In genomic region chr2:230343041-230343624, GRCh38 we compare ENCODE assay signal across 7 cellular contexts. TPM values are rescaled to one million over a fixed set of nuclear protein-coding genes. Genes with fewer than 3 reads are reported as not detected.
DNase-seq lines count a peak whose midpoint lies in the region; ATAC-seq and TF ChIP-seq lines count a peak whose summit lies in the region.
"Not testable (repeated sequence)": the region's sequence is repeated elsewhere in the genome, so short reads cannot be mapped to it uniquely, and the experiment has no call there.

No MANE protein-coding gene starts in this region.

- H3K9me3 ChIP-seq in ES-I3 (ENCODE audit: control insufficient read depth, insufficient read depth, low read length) = not testable (repeated sequence)

- H3K27me3 Mint-ChIP-seq in WTC11 (ENCODE audit: low read depth); activated naive CD8-positive, alpha-beta T cell treated with anti-CD3 and anti-CD28 coated beads for 36 hours; immature natural killer cell (ENCODE audit: low read depth in 3 of 3); natural killer cell treated with Interleukin-12 subunit alpha and Interleukin-12 subunit beta and Interleukin-15 and Interleukin-18, amount 100 ng/mL, for 72 hours: not testable (repeated sequence)

- H4K20me1 ChIP-seq in KMS-11 (ENCODE audit: insufficient read depth) = not testable (repeated sequence)

- not testable (repeated sequence) for H2AFZ ChIP-seq in KMS-11 (ENCODE audit: low read depth)

- H3K4me3 ChIP-seq in KMS-11 (IDR thresholded peaks at IDR 0.05; ENCODE audit: insufficient read depth, low read depth, low read length) = not testable (repeated sequence)

- H3K27me3 ChIP-seq in KMS-11 (ENCODE audit: insufficient read depth, low read depth) = not testable (repeated sequence)

- not testable (repeated sequence) for DNase-seq in WTC11 (ENCODE audit: low spot score); activated naive CD8-positive, alpha-beta T cell treated with anti-CD3 and anti-CD28 coated beads for 36 hours; immature natural killer cell; natural killer cell treated with Interleukin-12 subunit alpha and Interleukin-12 subunit beta and Interleukin-15 and Interleukin-18, amount 100 ng/mL, for 72 hours (ENCODE audit: low spot score)

- H3K79me2 ChIP-seq in KMS-11 (ENCODE audit: insufficient read depth, low read depth) = peaks cover 19% of the 10 kb centered on the region

- H3K9me3 Mint-ChIP-seq in WTC11 (peaks cover 42% of the 10 kb centered on the region), immature natural killer cell (peaks cover 6 to 37% (median 27%) of the 10 kb centered on the region in 6 donors)
- peaks cover 44% of the 10 kb centered on the region for H3K9me3 Mint-ChIP-seq in activated naive CD8-positive, alpha-beta T cell treated with anti-CD3 and anti-CD28 coated beads for 36 hours
- H3K9me3 Mint-ChIP-seq in natural killer cell treated with Interleukin-12 subunit alpha and Interleukin-12 subunit beta and Interleukin-15 and Interleukin-18, amount 100 ng/mL, for 72 hours = peaks cover 15% of the 10 kb centered on the region

- peak overlapping the region; percentile 52 for H3K4me2 ChIP-seq in KMS-11

- H3K36me3 Mint-ChIP-seq in WTC11 (peaks cover 19% of the 10 kb centered on the region), immature natural killer cell (peaks cover 35 to 52% (median 49%) of the 10 kb centered on the region in 3 donors)
- peaks cover 66% of the 10 kb centered on the region for H3K36me3 Mint-ChIP-seq in activated naive CD8-positive, alpha-beta T cell treated with anti-CD3 and anti-CD28 coated beads for 36 hours
- H3K36me3 Mint-ChIP-seq in natural killer cell treated with Interleukin-12 subunit alpha and Interleukin-12 subunit beta and Interleukin-15 and Interleukin-18, amount 100 ng/mL, for 72 hours = peaks cover 48% of the 10 kb centered on the region

- not testable (repeated sequence) for TF ChIP-seq CTCF in 22Rv1 (IDR thresholded peaks at IDR 0.05); KMS-11 (conservative IDR thresholded peaks at IDR 0.05; ENCODE audit: low read depth, low read length); WTC11 (IDR thresholded peaks at IDR 0.05)

- H3K9ac ChIP-seq in ES-I3 (ENCODE audit: low read depth, low read length) (peak overlapping the region; percentile 62; the same call in 1 of the 2 replicates), KMS-11 (peak overlapping the region; percentile 53; the same call in 1 of the 2 replicates)

- peak overlapping the region; percentile 75 for H3K4me3 Mint-ChIP-seq in WTC11
- not testable (repeated sequence) for H3K4me3 Mint-ChIP-seq in activated naive CD8-positive, alpha-beta T cell treated with anti-CD3 and anti-CD28 coated beads for 36 hours; natural killer cell treated with Interleukin-12 subunit alpha and Interleukin-12 subunit beta and Interleukin-15 and Interleukin-18, amount 100 ng/mL, for 72 hours
- H3K4me3 Mint-ChIP-seq in immature natural killer cell = peak overlapping the region in 3 of 5 donors; percentile 5 to 77 (median 60)

- H3K27ac ChIP-seq in 22Rv1 = peak overlapping the region; percentile 87
- peak overlapping the region; percentile 69 for H3K27ac ChIP-seq in KMS-11

- H3K4me1 Mint-ChIP-seq in WTC11 (peaks cover 17% of the 10 kb centered on the region), immature natural killer cell (peaks cover 56 to 58% of the 10 kb centered on the region in 2 donors)
- H3K4me1 Mint-ChIP-seq in activated naive CD8-positive, alpha-beta T cell treated with anti-CD3 and anti-CD28 coated beads for 36 hours = peaks cover 37% of the 10 kb centered on the region
- peaks cover 45 to 53% of the 10 kb centered on the region in 2 donors for H3K4me1 Mint-ChIP-seq in natural killer cell treated with Interleukin-12 subunit alpha and Interleukin-12 subunit beta and Interleukin-15 and Interleukin-18, amount 100 ng/mL, for 72 hours (ENCODE audit: low read depth in 2 of 2)

- POLR2A ChIA-PET in WTC11 (lab: Charles Lee) = not testable (repeated sequence)

- H3K36me3 ChIP-seq in ES-I3 (ENCODE audit: insufficient read depth, low read length); KMS-11 (ENCODE audit: insufficient read depth): not testable (repeated sequence)

- CTCF ChIA-PET in WTC11 (lab: Charles Lee) = not testable (repeated sequence)

- not testable (repeated sequence) for H3K27ac Mint-ChIP-seq in WTC11
- peak overlapping the region; percentile 14 for H3K27ac Mint-ChIP-seq in activated naive CD8-positive, alpha-beta T cell treated with anti-CD3 and anti-CD28 coated beads for 36 hours
- peak overlapping the region in 2 of 6 donors; percentile 57 to 64 for H3K27ac Mint-ChIP-seq in immature natural killer cell
- H3K27ac Mint-ChIP-seq in natural killer cell treated with Interleukin-12 subunit alpha and Interleukin-12 subunit beta and Interleukin-15 and Interleukin-18, amount 100 ng/mL, for 72 hours = peak overlapping the region; percentile 4 to 60

- not testable (repeated sequence) for ATAC-seq in WTC11; natural killer cell treated with Interleukin-12 subunit alpha and Interleukin-12 subunit beta and Interleukin-15 and Interleukin-18, amount 100 ng/mL, for 72 hours

- not testable (repeated sequence) for H3K4me1 ChIP-seq in ES-I3 (ENCODE audit: insufficient read depth, low read length)
- H3K4me1 ChIP-seq in KMS-11 (ENCODE audit: low read depth, poor library complexity, severe bottlenecking) = peaks cover 38% of the 10 kb centered on the region

RNA-seq across cellular contexts. Expression of gene SP140L, which starts 16.1 kb away (rescaled TPM):
- 2.7 to 3.8 TPM (median 3.2 TPM) in 3 replicates for total RNA-seq in WTC11 (2021)
- total RNA-seq in activated naive CD8-positive, alpha-beta T cell treated with anti-CD3 and anti-CD28 coated beads for 36 hours = 10 to 100 TPM; 36.3 to 38.8 TPM
- 10 to 100 TPM; 13.5 to 26.4 (median 14.4) TPM for polyA plus RNA-seq in immature natural killer cell
- 10 to 100 TPM; 36.8 to 54.0 TPM for total RNA-seq in natural killer cell treated with Interleukin-12 subunit alpha and Interleukin-12 subunit beta and Interleukin-15 and Interleukin-18, amount 100 ng/mL, for 72 hours
